ENCODE assay signal across 21 cellular contexts in genomic region chr3:163058190-163058854, GRCh38.
DNase-seq lines count a peak whose midpoint lies in the region; ATAC-seq and TF ChIP-seq lines count a peak whose summit lies in the region.
"Had no signal": no experiment of that assay in that cellular context is flagged by ENCODE, and none has a peak within 500 bp of the region (broad histone marks: within the 10 kb centered on the region; RNA-seq: fewer than 3 reads in every experiment).

No MANE protein-coding gene starts in this region.

- H3K79me2 ChIP-seq in SU-DHL-6 (ENCODE audit: insufficient read depth, low read length): no peaks in the 10 kb centered on the region
- no peaks in the 10 kb centered on the region for H3K79me2 ChIP-seq in PC-9 (ENCODE audit: low read depth)

- H3F3A ChIP-seq in SU-DHL-6 (ENCODE audit: insufficient read depth) (no peaks in the 10 kb centered on the region), PC-9 (ENCODE audit: insufficient read depth, low read depth) (no peaks in the 10 kb centered on the region)

- DNase-seq in A673 (ENCODE audit: low spot score) (no peak), fibroblast of the conjunctiva (ENCODE audit: low read depth) (peak; percentile 12), posterior vena cava (ENCODE audit: low spot score) (peak; percentile 80), NCI-H1436 treated with DMSO at 0.1 percent for 48 hours (lab: John Stamatoyannopoulos, UW) (no peak), germinal center (ENCODE audit: low spot score) (no peak), PC-9 (no peak)
- DNase-seq: activated CD4-positive, alpha-beta T cell treated with anti-CD3 and anti-CD28 coated beads for 48 hours; activated naive CD4-positive, alpha-beta T cell treated with Interleukin-2 at 50 U/mL for 16 hours; activated T-cell treated with anti-CD3 and anti-CD28 coated beads, Interleukin-2, amount 50 U/mL, for 48 hours; BE2C; central memory CD4-positive, alpha-beta T cell; DMS53; Karpas-422; natural killer cell; NCI-H1694; NCI-H526 had no signal

- no peaks in the 10 kb centered on the region for H3K9me2 ChIP-seq in SU-DHL-6 (replicated peaks; ENCODE audit: insufficient read depth, low read length)
- H3K9me2 ChIP-seq in PC-9 (ENCODE audit: insufficient read depth): no peaks in the 10 kb centered on the region

- BruUV-seq in A673 (replicated peaks; lab: Mats Ljungman, UMichigan): no TSS peak
- no TSS peak for BruUV-seq in PC-9 (replicated peaks; lab: Mats Ljungman, UMichigan)

- TF ChIP-seq CTCF in A673 (conservative IDR thresholded peaks at IDR 0.05; ENCODE audit: low read depth, low read length) (no peak), SU-DHL-6 (IDR thresholded peaks at IDR 0.05; ENCODE audit: insufficient read depth, low read length, poor library complexity, severe bottlenecking) (no peak), PC-9 (conservative IDR thresholded peaks at IDR 0.05) (no peak)

- POLR2A ChIA-PET in A673 (lab: Charles Lee; ENCODE audit: low non-redundant PET): no interaction called here
- POLR2A ChIA-PET in PC-9 (lab: Charles Lee; ENCODE audit: unreplicated experiment): no interaction called here

- H3K4me2 ChIP-seq in SU-DHL-6 (ENCODE audit: low read depth, low read length, poor library complexity, severe bottlenecking): no peak overlapping the region
- H3K4me2 ChIP-seq in PC-9: no peak overlapping the region
- H3K4me2 ChIP-seq: A549 had no signal

- H3K27ac ChIP-seq in A673 (ENCODE audit: low read depth, low read length, poor library complexity, severe bottlenecking) (peak overlapping the region; percentile 41), SU-DHL-6 (ENCODE audit: low read depth, low read length) (no peak overlapping the region), PC-9 (no peak overlapping the region)
- H3K27ac ChIP-seq: A549 had no signal

- H4K20me1 ChIP-seq in SU-DHL-6 (ENCODE audit: low read depth, low read length): no peaks in the 10 kb centered on the region
- no peaks in the 10 kb centered on the region for H4K20me1 ChIP-seq in PC-9 (ENCODE audit: insufficient read depth)

- H3K36me3 ChIP-seq in A673 (ENCODE audit: insufficient read depth, low read length, poor library complexity, severe bottlenecking) (no peaks in the 10 kb centered on the region), SU-DHL-6 (ENCODE audit: low read length) (no peaks in the 10 kb centered on the region), PC-9 (ENCODE audit: low read depth) (no peaks in the 10 kb centered on the region)
- H3K36me3 ChIP-seq: BE2C, heart left ventricle had no signal

- CTCF ChIA-PET in A673 (lab: Charles Lee) (no interaction called here), PC-9 (lab: Charles Lee) (no interaction called here)

- H3K4me1 ChIP-seq in A673 (ENCODE audit: insufficient read depth, low read length, poor library complexity, severe bottlenecking): no peaks in the 10 kb centered on the region
- H3K4me1 ChIP-seq in PC-9 (replicated peaks; ENCODE audit: insufficient read depth): no peaks in the 10 kb centered on the region
- H3K4me1 ChIP-seq: A549, BE2C, heart left ventricle had no signal

- H2AFZ ChIP-seq in SU-DHL-6 (ENCODE audit: low read depth, low read length, severe bottlenecking) (peak overlapping the region; percentile 54), PC-9 (no peak overlapping the region)

- intact Hi-C loops in A673 (cut with micrococcal nuclease; ENCODE audit: unreplicated experiment) (loop anchor here (5.0 to 10.0 kb wide), 5 partner anchors 129 to 1144 kb away; no protein-coding TSS in a partner anchor), posterior vena cava (cut with DNase I) (no loop called here), PC-9 (cut with micrococcal nuclease; ENCODE audit: unreplicated experiment) (loop anchor here (5.0 to 10.0 kb wide), 3 partner anchors 434 to 1494 kb away; no protein-coding TSS in a partner anchor)

- H3K9ac ChIP-seq in SU-DHL-6 (ENCODE audit: low read length): no peak overlapping the region

- ATAC-seq in GM19455 (IDR thresholded peaks at IDR 0.05; ENCODE audit: unreplicated experiment): no peak
- ATAC-seq: A549, heart left ventricle, natural killer cell, Panc1 had no signal

- H3K27me3 ChIP-seq in A673 (replicated peaks; ENCODE audit: insufficient read depth, low read depth, low read length, poor library complexity) (no peaks in the 10 kb centered on the region), SU-DHL-6 (ENCODE audit: low read length) (no peaks in the 10 kb centered on the region), PC-9 (ENCODE audit: insufficient read depth, low read depth) (no peaks in the 10 kb centered on the region)
- H3K27me3 ChIP-seq: BE2C, heart left ventricle had no signal

- H3K9me3 ChIP-seq in A673 (ENCODE audit: low read depth, low read length, poor library complexity, severe bottlenecking) (peaks cover 14% of the 10 kb centered on the region), SU-DHL-6 (ENCODE audit: insufficient read depth, low read length) (no peaks in the 10 kb centered on the region), PC-9 (ENCODE audit: insufficient read depth, low read depth) (no peaks in the 10 kb centered on the region)
- H3K9me3 ChIP-seq: A549, BE2C, heart left ventricle had no signal

- H3K4me3 ChIP-seq in A673 (ENCODE audit: low read depth, low read length, poor library complexity, severe bottlenecking): no peak overlapping the region
- no peak overlapping the region for H3K4me3 ChIP-seq in SU-DHL-6 (ENCODE audit: insufficient read depth, low read length, poor library complexity, severe bottlenecking)
- H3K4me3 ChIP-seq in PC-9: no peak overlapping the region
- H3K4me3 ChIP-seq: A549, heart left ventricle had no signal

Comparison
In these comparisons a context has a peak if more than half of its experiments do, and no peak if none do; other contexts are left out.
1. DNase-seq: peak in fibroblast of the conjunctiva (single experiment) and posterior vena cava (single experiment); none in A673 (single experiment), NCI-H1436 treated with DMSO at 0.1 percent for 48 hours (single experiment), germinal center (single experiment) and PC-9 (0 of 2).
2. intact Hi-C loops: an anchor here in A673 (5.0 to 10.0 kb wide) and PC-9 (5.0 to 10.0 kb wide); none called in posterior vena cava.